In the genomic region with DNA sequence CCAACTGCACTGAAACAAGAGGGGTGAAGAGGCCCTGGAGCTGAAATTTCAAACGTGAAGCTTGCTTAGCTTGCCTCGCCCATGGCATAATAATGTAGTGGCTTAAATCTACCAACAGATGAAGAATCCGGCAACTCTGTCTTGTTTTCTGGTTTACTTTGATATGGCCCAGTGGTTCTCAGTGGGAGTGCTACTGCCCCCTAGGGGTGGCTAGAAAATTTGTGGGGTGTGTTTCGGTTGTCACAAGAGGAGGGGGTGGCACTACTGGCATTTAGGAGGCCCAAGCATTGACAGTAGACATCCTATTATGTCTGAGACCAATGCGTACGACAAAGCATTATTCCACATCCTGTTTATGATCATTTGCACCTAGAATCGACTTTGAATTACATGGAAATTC, we compare ENCODE assay signal across 13 cellular contexts. TPM values are rescaled to one million over a fixed set of nuclear protein-coding genes. Genes with fewer than 3 reads are reported as not detected.
A peak's percentile ranks its signal among the peaks of the same experiment; 100 is the strongest.
DNase-seq lines count a peak whose midpoint lies in the region; ATAC-seq and TF ChIP-seq lines count a peak whose summit lies in the region.
"Had no signal": no experiment of that assay in that cellular context is flagged by ENCODE, and none has a peak within 500 bp of the region (broad histone marks: within the 10 kb centered on the region; RNA-seq: fewer than 3 reads in every experiment).

No MANE protein-coding gene starts in this region.

- POLR2A ChIA-PET in BJ (lab: Charles Lee) = no interaction called here
- POLR2A ChIA-PET in HEK293T (lab: Yijun Ruan, JAX) = no interaction called here

- H3K36me3 ChIP-seq in BJ (ENCODE audit: control insufficient read depth, insufficient read depth, low read length) (no peaks in the 10 kb centered on the region), iPS DF 6.9 (ENCODE audit: control insufficient read depth, insufficient read depth, low read length) (no peaks in the 10 kb centered on the region)
- H3K36me3 ChIP-seq: neutrophil, tibial artery had no signal

- no peak for ATAC-seq in HG03135 (IDR thresholded peaks at IDR 0.05; ENCODE audit: unreplicated experiment)
- no peak for ATAC-seq in esophagus mucosa
- no peak for ATAC-seq in HG03378 (IDR thresholded peaks at IDR 0.05; ENCODE audit: unreplicated experiment)

- H3K9me3 ChIP-seq in iPS DF 6.9 (ENCODE audit: control insufficient read depth, insufficient read depth, low read length) = no peaks in the 10 kb centered on the region
- H3K9me3 ChIP-seq: neutrophil, tibial artery had no signal

- DNase-seq in BJ (ENCODE audit: low read depth) = no peak
- DNase-seq in HEK293T (ENCODE audit: extremely low spot score) = peak; percentile 58
- DNase-seq in iPS DF 6.9 (ENCODE audit: low read depth, low spot score) = peak; percentile 29
- no peak for DNase-seq in NCI-H1105 (lab: John Stamatoyannopoulos, UW)
- DNase-seq: activated T-cell treated with anti-CD3 and anti-CD28 coated beads, Interleukin-2, amount 50 U/mL, for 24 hours; stimulated activated CD4-positive, alpha-beta T cell treated with anti-CD3 and anti-CD28 coated beads, Interleukin-4, amount 100 ng/mL, for 4 hours; tibial artery had no signal

- H3K4me1 ChIP-seq in iPS DF 6.9 (ENCODE audit: control insufficient read depth, insufficient read depth, low read length) = no peaks in the 10 kb centered on the region
- H3K4me1 ChIP-seq: tibial artery had no signal

- WGBS in iPS DF 6.9 (ENCODE audit: insufficient coverage, insufficient read length) = no CpG with 5 or more reads among the region's 7 CpGs

- CTCF ChIA-PET in BJ (lab: Yijun Ruan, JAX) (interaction anchor here (1.2 kb wide), 1 partner anchor 9 kb away, joined by 4 read pairs; no protein-coding TSS in a partner anchor), HEK293T (lab: Yijun Ruan, JAX) (interaction anchor here (1.0 kb wide), 1 partner anchor 31 kb away, joined by 3 read pairs; no protein-coding TSS in a partner anchor)

- TF ChIP-seq CTCF in BJ (IDR thresholded peaks at IDR 0.05; ENCODE audit: insufficient read depth, low read depth, low read length) (peak; percentile 35), VCaP (conservative IDR thresholded peaks at IDR 0.05) (peak; percentile 14; the same call in 1 of the 2 replicates)

- no peak overlapping the region for H3K4me3 ChIP-seq in BJ (ENCODE audit: low read depth, low read length)
- no peak overlapping the region for H3K4me3 ChIP-seq in iPS DF 6.9 (ENCODE audit: low read length)
- H3K4me3 ChIP-seq: tibial artery had no signal

- H3K27ac ChIP-seq in VCaP = no peak overlapping the region
- H3K27ac ChIP-seq in iPS DF 6.9 (ENCODE audit: low read length) = no peak overlapping the region
- H3K27ac ChIP-seq: neutrophil, tibial artery had no signal

- H3K27me3 ChIP-seq in BJ (ENCODE audit: control insufficient read depth, insufficient read depth, low read length) (no peaks in the 10 kb centered on the region), iPS DF 6.9 (ENCODE audit: control insufficient read depth, insufficient read depth, low read length) (no peaks in the 10 kb centered on the region)
- H3K27me3 ChIP-seq: neutrophil, tibial artery had no signal

TF ChIP-seq in HEK293T, 16 proteins besides CTCF, POLR2A, EP300 and RAD21:
- no peak for TF ChIP-seq SUZ12 (IDR thresholded peaks at IDR 0.05)
- TF ChIP-seq SP1 (IDR thresholded peaks at IDR 0.05) = no peak
- no peak for TF ChIP-seq ELF4 (IDR thresholded peaks at IDR 0.05)
- no peak for TF ChIP-seq PKNOX1 (IDR thresholded peaks at IDR 0.05)
- no peak for TF ChIP-seq BHLHE40 (IDR thresholded peaks at IDR 0.05; ENCODE audit: borderline replicate concordance)
- no peak for TF ChIP-seq CTBP1 (IDR thresholded peaks at IDR 0.05; ENCODE audit: borderline replicate concordance)
- TF ChIP-seq ZNF384 (IDR thresholded peaks at IDR 0.05) = no peak
- no peak for TF ChIP-seq FOXM1 (IDR thresholded peaks at IDR 0.05; ENCODE audit: borderline replicate concordance)
- TF ChIP-seq HDGF (IDR thresholded peaks at IDR 0.05; ENCODE audit: borderline replicate concordance) = no peak
- TF ChIP-seq FOXK2 (IDR thresholded peaks at IDR 0.05) = no peak

RNA-seq across cellular contexts. Expression of gene C8B, which starts 51.9 kb away (rescaled TPM):
- polyA plus RNA-seq in BJ (2011; rRNA removed) = not detected in 2 replicates
- not detected in 2 replicates for polyA minus RNA-seq in BJ (2011; rRNA and poly(A)+ RNA removed)
- total RNA-seq in esophagus mucosa = not detected
- total RNA-seq: NCI-H460 had no signal

Comparison
In these comparisons a context has a peak if more than half of its experiments do, and no peak if none do; other contexts are left out.
1. DNase-seq: peak in HEK293T (single experiment) and iPS DF 6.9 (single experiment); none in BJ (single experiment) and NCI-H1105 (single experiment).